ENCODE assay signal across 20 cellular contexts in the genomic region with DNA sequence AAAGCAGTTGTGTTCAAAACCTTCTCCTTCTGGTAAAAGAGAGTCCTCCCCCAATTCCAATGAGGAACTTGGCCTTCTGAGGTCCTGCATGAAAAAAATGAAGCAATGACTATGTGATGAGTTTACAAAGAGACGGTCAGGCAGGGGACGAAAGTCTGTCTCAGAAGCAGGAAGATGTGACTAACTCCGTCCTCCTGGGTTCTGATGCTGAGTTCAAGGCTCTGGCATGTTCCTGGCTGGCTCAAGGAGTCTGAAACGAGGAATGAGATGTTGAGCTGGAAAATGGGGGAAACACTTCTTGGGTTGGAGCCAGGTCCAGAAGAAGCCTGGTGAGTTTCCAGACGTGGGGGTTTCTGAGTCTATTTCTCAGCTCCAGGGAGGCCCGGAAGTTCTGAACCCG.
DNase-seq lines count a peak whose midpoint lies in the region; ATAC-seq and TF ChIP-seq lines count a peak whose summit lies in the region.
"Had no signal": no experiment of that assay in that cellular context is flagged by ENCODE, and none has a peak within 500 bp of the region (broad histone marks: within the 10 kb centered on the region; RNA-seq: fewer than 3 reads in every experiment).

No MANE protein-coding gene starts in this region.

- no peak overlapping the region for H3K4ac ChIP-seq in trophoblast cell (ENCODE audit: low read depth, low read length)

- H3K79me2 ChIP-seq in trophoblast cell (ENCODE audit: control insufficient read depth, insufficient read depth, low read length, poor library complexity) = no peaks in the 10 kb centered on the region

- H3K4me3 ChIP-seq in fibroblast of mammary gland (ENCODE audit: control insufficient read depth, low read depth, low read length) = no peak overlapping the region
- H3K4me3 ChIP-seq in trophoblast cell (ENCODE audit: low read depth, low read length) = no peak overlapping the region
- H3K4me3 ChIP-seq: tibial nerve had no signal

- H4K12ac ChIP-seq in trophoblast cell (ENCODE audit: low read depth, low read length) = no peak overlapping the region

- H4K91ac ChIP-seq in trophoblast cell (ENCODE audit: low read depth, low read length) = no peak overlapping the region

- no peak overlapping the region for H2BK5ac ChIP-seq in trophoblast cell (ENCODE audit: low read depth, low read length, poor library complexity)

- no peak overlapping the region for H2AFZ ChIP-seq in trophoblast cell (ENCODE audit: insufficient read depth, low read length, poor library complexity)

- H3K27me3 ChIP-seq in trophoblast cell (ENCODE audit: insufficient read depth, low read length) = no peaks in the 10 kb centered on the region
- H3K27me3 ChIP-seq: tibial nerve had no signal

- TF ChIP-seq CTCF in fibroblast of mammary gland (conservative IDR thresholded peaks at IDR 0.05; ENCODE audit: control insufficient read depth, insufficient read depth, low read depth, low read length) = no peak

- H2BK12ac ChIP-seq in trophoblast cell (ENCODE audit: low read length) = no peak overlapping the region

- no peaks in the 10 kb centered on the region for H3K79me1 ChIP-seq in trophoblast cell (ENCODE audit: low read length)

- no peak overlapping the region for H3K18ac ChIP-seq in trophoblast cell (ENCODE audit: low read length)

- no peak overlapping the region for H4K8ac ChIP-seq in trophoblast cell (ENCODE audit: low read depth, low read length)

- H3K36me3 ChIP-seq in trophoblast cell (ENCODE audit: control insufficient read depth in 1 of 2, insufficient read depth in 2 of 2, low read length in 2 of 2) = no peaks in the 10 kb centered on the region

- no peaks in the 10 kb centered on the region for H3K4me1 ChIP-seq in trophoblast cell (ENCODE audit: control insufficient read depth in 1 of 2, insufficient read depth in 2 of 2, low read length in 2 of 2)
- H3K4me1 ChIP-seq: tibial nerve had no signal

- DNase-seq in GM03348 (ENCODE audit: low spot score) = peak; percentile 64
- DNase-seq in RPMI7951 (ENCODE audit: low read depth) = peak; percentile 27
- peak; percentile 52 for DNase-seq in fibroblast of mammary gland (ENCODE audit: low read depth)
- DNase-seq in putamen (ENCODE audit: low spot score) = no peak
- no peak for DNase-seq in trophoblast cell
- DNase-seq: activated CD4-positive, alpha-beta T cell treated with anti-CD3 and anti-CD28 coated beads, Interleukin-2, amount 50 U/mL, for 4 hours; activated naive CD4-positive, alpha-beta T cell treated with anti-CD3 and anti-CD28 coated beads for 36 hours; hippocampal formation; mammary epithelial cell; NCI-H1092 treated with DMSO at 0.1 percent for 48 hours; NCI-H510A; SHP77; stimulated activated CD4-positive, alpha-beta T cell treated with anti-CD3 and anti-CD28 coated beads, Interleukin-1b, Interleukin-23, amount 100 ng/mL, for 48 hours; stimulated activated naive CD4-positive, alpha-beta T cell treated with Interleukin-2 at 50 U/mL for 16 hours had no signal

- no peak for ATAC-seq in GM19351 (IDR thresholded peaks at IDR 0.05; ENCODE audit: unreplicated experiment)
- no peak for ATAC-seq in GM21786 (IDR thresholded peaks at IDR 0.05; ENCODE audit: unreplicated experiment)
- ATAC-seq: sciatic nerve had no signal

- H3K27ac ChIP-seq in trophoblast cell (ENCODE audit: low read depth, low read length) = no peak overlapping the region
- H3K27ac ChIP-seq: C4-2B, tibial nerve, VCaP had no signal

- H2AK5ac ChIP-seq in trophoblast cell (ENCODE audit: low read length) = no peak overlapping the region

- no peak overlapping the region for H3K14ac ChIP-seq in trophoblast cell (ENCODE audit: low read length)

- H3K4me2 ChIP-seq in trophoblast cell (ENCODE audit: low read length) = no peak overlapping the region

- WGBS in trophoblast cell (ENCODE audit: extremely low coverage, insufficient coverage, insufficient read length) = no CpG with 5 or more reads among the region's 7 CpGs

- no peak overlapping the region for H3K23ac ChIP-seq in trophoblast cell (ENCODE audit: low read length)

- no peaks in the 10 kb centered on the region for H3K9me3 ChIP-seq in trophoblast cell (ENCODE audit: insufficient read depth, low read depth, low read length)

- no peak overlapping the region for H2BK120ac ChIP-seq in trophoblast cell (ENCODE audit: insufficient read depth, low read length, poor library complexity)

- H3K9ac ChIP-seq in trophoblast cell (ENCODE audit: low read length) = no peak overlapping the region

Comparison
In these comparisons a context has a peak if more than half of its experiments do, and no peak if none do; other contexts are left out.
1. DNase-seq: peak in GM03348 (single experiment), RPMI7951 (single experiment) and fibroblast of mammary gland (single experiment); none in putamen (single experiment) and trophoblast cell (0 of 2).